Comparison of ENCODE assay signal across 9 cellular contexts in the genomic region with DNA sequence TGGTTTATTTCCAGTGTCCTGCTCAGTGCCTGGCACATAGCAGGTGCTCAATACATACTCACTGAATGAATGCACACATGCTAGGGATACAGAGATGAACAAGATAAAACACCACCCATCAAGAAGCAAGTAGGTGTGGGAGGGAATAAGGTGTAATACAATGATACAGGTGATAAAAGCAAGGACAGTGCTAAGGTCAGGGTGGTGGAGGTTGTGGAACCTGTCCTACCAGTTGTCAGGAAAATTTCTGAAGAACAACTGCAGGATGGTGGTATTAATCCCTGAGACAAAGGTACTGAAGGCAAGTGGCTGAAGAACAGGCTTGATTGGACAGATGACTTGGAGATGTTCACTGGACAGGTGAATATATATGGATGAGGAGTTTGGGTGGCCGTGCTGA. TPM values are rescaled to one million over a fixed set of nuclear protein-coding genes. Genes with fewer than 3 reads are reported as not detected.
A peak's percentile ranks its signal among the peaks of the same experiment; 100 is the strongest.
DNase-seq lines count a peak whose midpoint lies in the region; ATAC-seq and TF ChIP-seq lines count a peak whose summit lies in the region.
"Had no signal": no experiment of that assay in that cellular context is flagged by ENCODE, and none has a peak within 500 bp of the region (broad histone marks: within the 10 kb centered on the region; RNA-seq: fewer than 3 reads in every experiment).

No MANE protein-coding gene starts in this region.

- TF ChIP-seq EP300 in suprapubic skin (IDR thresholded peaks at IDR 0.05): no peak

- H3K9me3 ChIP-seq in heart right ventricle (no peaks in the 10 kb centered on the region), right cardiac atrium (ENCODE audit: control insufficient read depth, low read length) (no peaks in the 10 kb centered on the region), suprapubic skin (no peaks in the 10 kb centered on the region)

- H3K4me3 ChIP-seq in heart right ventricle (peak overlapping the region in 7 of 10 donors; percentile 75 to 99 (median 96)), right cardiac atrium (ENCODE audit: low read length) (no peak overlapping the region), suprapubic skin (no peak overlapping the region)

- intact Hi-C loops in heart right ventricle (cut with DNase I): loop anchor here in 7 of 10 donors (5.0 to 10.0 kb wide), 5 partner anchors 69 to 169 kb away; a partner anchor contains a TSS
- intact Hi-C loops in right cardiac atrium (cut with DNase I): loop anchor here in 3 of 4 donors (5.0 to 10.0 kb wide), 3 partner anchors 159 to 171 kb away; a partner anchor contains a TSS

- H3K27me3 Mint-ChIP-seq in T-cell: no peaks in the 10 kb centered on the region

- H3K36me3 Mint-ChIP-seq in T-cell: peaks cover 26% of the 10 kb centered on the region

- H3K36me3 ChIP-seq in heart right ventricle (peaks cover 0 to 33% (median 7%) of the 10 kb centered on the region in 9 donors), suprapubic skin (peaks cover 29% of the 10 kb centered on the region)

- H3K27ac ChIP-seq in heart right ventricle (peak overlapping the region in 3 of 10 donors; percentile 88 to 94 (median 88)), right cardiac atrium (ENCODE audit: low read length) (no peak overlapping the region), foreskin keratinocyte (no peak overlapping the region), suprapubic skin (peak overlapping the region; percentile 47)

- CTCF ChIA-PET in T-cell (lab: Charles Lee): no interaction called here

- H3K4me1 ChIP-seq in heart right ventricle (peaks cover 0 to 56% (median 42%) of the 10 kb centered on the region in 9 donors), right cardiac atrium (ENCODE audit: control insufficient read depth, insufficient read depth, low read length) (no peaks in the 10 kb centered on the region), foreskin keratinocyte (peaks cover 18% of the 10 kb centered on the region), suprapubic skin (peaks cover 35% of the 10 kb centered on the region)

- DNase-seq in heart right ventricle (no peak), right cardiac atrium (no peak), T-cell (no peak), foreskin keratinocyte (peak in 1 of 2 donors; percentile 20), suprapubic skin (ENCODE audit: low spot score in 2 of 2) (no peak), DMS153 treated with DMSO at 0.1 percent for 48 hours (lab: John Stamatoyannopoulos, UW; ENCODE audit: unreplicated experiment) (no peak), COLO829 (ENCODE audit: low spot score) (no peak), globus pallidus (ENCODE audit: low spot score) (no peak)
- DNase-seq: DMS153 had no signal

- WGBS in heart right ventricle, 2 donors: 76 to 82% methylated on average over 1 of the region's 1 CpG
- WGBS in right cardiac atrium: 83% methylated on average over 1 of the region's 1 CpG
- 67% methylated on average over 1 of the region's 1 CpG for WGBS in suprapubic skin

- H3K9me3 Mint-ChIP-seq in T-cell: no peaks in the 10 kb centered on the region

- TF ChIP-seq POLR2A in suprapubic skin (IDR thresholded peaks at IDR 0.05): no peak

- ATAC-seq in heart right ventricle: no peak
- no peak for ATAC-seq in right cardiac atrium
- ATAC-seq in T-cell (replicated peaks in 1 of 4): no peak
- ATAC-seq in foreskin keratinocyte: peak; percentile 2

- POLR2A ChIA-PET in T-cell (lab: Charles Lee): no interaction called here

- peaks cover 33 to 42% (median 38%) of the 10 kb centered on the region in 3 donors for H3K4me1 Mint-ChIP-seq in T-cell

- H3K4me3 Mint-ChIP-seq in T-cell: peak overlapping the region; percentile 66 to 91 (median 91)

- H3K27me3 ChIP-seq in heart right ventricle (no peaks in the 10 kb centered on the region), right cardiac atrium (ENCODE audit: control insufficient read depth, insufficient read depth) (no peaks in the 10 kb centered on the region), foreskin keratinocyte (no peaks in the 10 kb centered on the region), suprapubic skin (no peaks in the 10 kb centered on the region)

- no peak for TF ChIP-seq CTCF in heart right ventricle (IDR thresholded peaks at IDR 0.05)
- no peak for TF ChIP-seq CTCF in foreskin keratinocyte (conservative IDR thresholded peaks at IDR 0.05)
- TF ChIP-seq CTCF in suprapubic skin (IDR thresholded peaks at IDR 0.05): no peak

- H3K27ac Mint-ChIP-seq in T-cell: peak overlapping the region in 1 of 2 donors; percentile 30

RNA-seq across cellular contexts. Expression of a gene that starts 1.8 kb away (rescaled TPM):
- total RNA-seq in heart right ventricle (10 to 100 TPM in 1 of 10 donors, 1 to 10 TPM in 9; 4.5 to 10.2 (median 6.5) TPM), right cardiac atrium (1 to 10 TPM; 6.1 to 9.2 (median 7.9) TPM), T-cell (10 to 100 TPM in 4 of 5 donors, 1 to 10 TPM in 1; 8.2 to 20.4 (median 18.6) TPM), foreskin keratinocyte (39.0 and 44.4 TPM in 2 replicates), suprapubic skin (10 to 100 TPM in 3 of 4 donors, 1 to 10 TPM in 1; 7.9 to 22.8 (median 19.5) TPM)
- polyA plus RNA-seq in heart right ventricle (10 to 100 TPM in 1 of 2 donors, 1 to 10 TPM in 1; 6.5 to 25.7 TPM), right cardiac atrium (12.5 TPM), foreskin keratinocyte (34.2 and 41.0 TPM in 2 replicates)

RNA-seq across cellular contexts. Expression of a gene that starts 1.9 kb away (rescaled TPM):
- total RNA-seq in heart right ventricle (10 to 100 TPM in 2 of 10 donors, 1 to 10 TPM in 8; 5.5 to 11.7 (median 7.4) TPM), right cardiac atrium (1 to 10 TPM; 5.1 to 8.3 (median 6.4) TPM), T-cell (1 to 10 TPM; 1.6 to 3.3 (median 2.0) TPM), foreskin keratinocyte (8.8 and 8.9 TPM in 2 replicates), suprapubic skin (10 to 100 TPM; 10.7 to 21.6 (median 18.7) TPM)
- polyA plus RNA-seq in heart right ventricle (1 to 10 TPM; 7.3 to 9.8 TPM), right cardiac atrium (5.1 TPM), foreskin keratinocyte (5.7 and 6.6 TPM in 2 replicates)

Comparison
In these comparisons a context has a peak if more than half of its experiments do, and no peak if none do; other contexts are left out.
1. H3K4me3 ChIP-seq: peak in heart right ventricle (7 of 10); none in right cardiac atrium (single experiment) and suprapubic skin (single experiment).